34 cellular contexts compared by ENCODE assay signal in genomic region chr12:116626153-116626552, GRCh38.
"Had no signal": no experiment of that assay in that cellular context is flagged by ENCODE, and none has a peak within 500 bp of the region (broad histone marks: within the 10 kb centered on the region; RNA-seq: fewer than 3 reads in every experiment).

No MANE protein-coding gene starts in this region.

- H3K36me3 ChIP-seq: MG63 had no signal

- H3K27me3 ChIP-seq: MG63 had no signal

- H3K4me3 ChIP-seq: MG63 had no signal

- H3K9me3 ChIP-seq: MG63 had no signal

- DNase-seq: Karpas-422, Kasumi-1, MG63, MM.1S, MV-4-11, NCI-H1048, NCI-H1092, NCI-H1092 treated with DMSO at 0.1 percent for 48 hours, NCI-H1105, NCI-H1105 treated with DMSO at 0.1 percent for 48 hours, NCI-H1417, NCI-H1417 treated with DMSO at 0.1 percent for 48 hours, NCI-H1436, NCI-H1436 treated with DMSO at 0.1 percent for 48 hours, NCI-H146, NCI-H1694, NCI-H1694 treated with DMSO at 0.1 percent for 48 hours, NCI-H187, NCI-H187 treated with DMSO at 0.1 percent for 48 hours, NCI-H1930, NCI-H2029, NCI-H2029 treated with DMSO at 0.1 percent for 48 hours, NCI-H2081, NCI-H2081 treated with DMSO at 0.1 percent for 48 hours, NCI-H2107, NCI-H2171, NCI-H2171 treated with DMSO at 0.1 percent for 48 hours, NCI-H2227 treated with DMSO at 0.1 percent for 48 hours, NCI-H226, NCI-H345, NCI-H446, NCI-H446 treated with DMSO at 0.1 percent for 48 hours, NCI-H510A, NCI-H510A treated with DMSO at 0.1 percent for 48 hours had no signal
